In the genomic region with DNA sequence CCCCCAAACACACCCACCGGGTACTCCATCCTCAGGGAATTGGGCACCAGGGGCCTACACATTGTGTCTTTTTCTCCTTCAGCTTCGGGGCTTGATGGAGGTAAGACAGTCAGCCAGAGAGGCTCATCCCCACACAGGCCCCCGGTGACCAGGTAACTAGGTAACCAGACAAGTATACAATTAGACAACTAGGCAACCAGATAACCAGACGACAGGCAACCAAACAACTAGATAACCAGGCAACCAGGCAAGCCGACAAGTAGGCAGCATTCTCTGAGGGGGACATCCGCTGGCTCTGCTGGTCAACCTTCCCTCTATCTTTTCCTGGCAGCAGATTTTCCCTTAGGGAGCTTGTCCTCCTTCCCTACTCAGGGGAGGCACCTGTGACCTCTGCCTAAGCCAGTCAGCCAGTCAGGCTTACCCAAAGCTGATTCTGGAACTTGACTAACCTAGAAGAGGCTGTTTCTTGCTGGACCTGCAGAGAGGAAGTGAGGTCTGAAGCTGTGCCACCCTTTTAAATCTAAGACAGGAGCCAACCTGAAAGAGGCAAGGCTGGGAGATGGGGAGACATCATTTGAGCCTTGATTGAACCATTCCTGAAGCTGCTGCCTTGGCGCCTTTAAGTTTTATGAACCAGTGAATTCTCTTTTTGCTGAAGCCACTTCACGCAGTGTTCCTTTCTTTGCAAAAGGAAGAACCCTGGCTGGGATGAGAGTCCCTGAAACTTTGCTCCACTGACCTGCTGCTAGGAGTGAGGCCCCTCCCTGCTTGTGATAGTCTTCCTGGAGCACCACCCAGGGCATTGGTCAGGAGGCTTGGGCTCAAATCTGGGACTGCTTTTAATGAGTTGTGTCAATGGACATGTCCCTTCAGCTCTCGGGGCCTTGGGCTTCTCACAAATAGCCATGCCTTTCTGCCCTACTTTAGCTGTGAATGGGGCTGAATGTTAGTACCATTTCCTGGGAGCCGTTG, we compare ENCODE assay signal across 2 cellular contexts.
TF ChIP-seq lines count a peak whose summit lies in the region.

No MANE protein-coding gene starts in this region.

TF ChIP-seq in A549, 52 proteins besides CTCF, POLR2A, EP300 and RAD21:
- TF ChIP-seq ATOH8 (CRISPR knock-in tag; IDR thresholded peaks at IDR 0.05; ENCODE audit: low read depth) = no peak
- TF ChIP-seq JUN (IDR thresholded peaks at IDR 0.05) = no peak
- no peak for TF ChIP-seq POLR2AphosphoS2 (conservative IDR thresholded peaks at IDR 0.05; ENCODE audit: low read length)
- TF ChIP-seq MYC (IDR thresholded peaks at IDR 0.05; ENCODE audit: borderline replicate concordance, low read length) = no peak
- TF ChIP-seq JUNB (IDR thresholded peaks at IDR 0.05) = no peak
- no peak for TF ChIP-seq HDAC2 (IDR thresholded peaks at IDR 0.05)
- no peak for TF ChIP-seq ZSCAN20 (CRISPR knock-in tag; IDR thresholded peaks at IDR 0.05)
- TF ChIP-seq, protein P1, sequence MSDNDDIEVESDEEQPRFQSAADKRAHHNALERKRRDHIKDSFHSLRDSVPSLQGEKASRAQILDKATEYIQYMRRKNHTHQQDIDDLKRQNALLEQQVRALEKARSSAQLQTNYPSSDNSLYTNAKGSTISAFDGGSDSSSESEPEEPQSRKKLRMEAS (IDR thresholded peaks at IDR 0.05) = no peak
- no peak for TF ChIP-seq FOSL2 (IDR thresholded peaks at IDR 0.05)
- TF ChIP-seq FOSL2 (CRISPR knock-in tag; IDR thresholded peaks at IDR 0.05) = no peak
- no peak for TF ChIP-seq HES2 (IDR thresholded peaks at IDR 0.05)
- no peak for TF ChIP-seq FOXS1 (CRISPR knock-in tag; IDR thresholded peaks at IDR 0.05)

TF ChIP-seq in H1, 55 proteins besides CTCF, POLR2A, EP300 and RAD21:
- TF ChIP-seq KDM1A (IDR thresholded peaks at IDR 0.05; ENCODE audit: borderline replicate concordance, low read length) = no peak
- no peak for TF ChIP-seq CEBPB (IDR thresholded peaks at IDR 0.05; ENCODE audit: low read depth, low read length)
- no peak for TF ChIP-seq SUZ12 (IDR thresholded peaks at IDR 0.05; ENCODE audit: low read length)
- TF ChIP-seq TEAD4 (IDR thresholded peaks at IDR 0.05; ENCODE audit: low read depth, low read length) = no peak
- TF ChIP-seq BACH1 (IDR thresholded peaks at IDR 0.05; ENCODE audit: low read length) = no peak
- no peak for TF ChIP-seq E2F6 (IDR thresholded peaks at IDR 0.05)
- no peak for TF ChIP-seq FOSL1 (IDR thresholded peaks at IDR 0.05; ENCODE audit: insufficient read depth, low read depth, low read length)
- TF ChIP-seq SRF (IDR thresholded peaks at IDR 0.05; ENCODE audit: low read depth, low read length) = no peak
- TF ChIP-seq ATF2 (IDR thresholded peaks at IDR 0.05; ENCODE audit: low read length) = no peak
- TF ChIP-seq, protein P2, sequence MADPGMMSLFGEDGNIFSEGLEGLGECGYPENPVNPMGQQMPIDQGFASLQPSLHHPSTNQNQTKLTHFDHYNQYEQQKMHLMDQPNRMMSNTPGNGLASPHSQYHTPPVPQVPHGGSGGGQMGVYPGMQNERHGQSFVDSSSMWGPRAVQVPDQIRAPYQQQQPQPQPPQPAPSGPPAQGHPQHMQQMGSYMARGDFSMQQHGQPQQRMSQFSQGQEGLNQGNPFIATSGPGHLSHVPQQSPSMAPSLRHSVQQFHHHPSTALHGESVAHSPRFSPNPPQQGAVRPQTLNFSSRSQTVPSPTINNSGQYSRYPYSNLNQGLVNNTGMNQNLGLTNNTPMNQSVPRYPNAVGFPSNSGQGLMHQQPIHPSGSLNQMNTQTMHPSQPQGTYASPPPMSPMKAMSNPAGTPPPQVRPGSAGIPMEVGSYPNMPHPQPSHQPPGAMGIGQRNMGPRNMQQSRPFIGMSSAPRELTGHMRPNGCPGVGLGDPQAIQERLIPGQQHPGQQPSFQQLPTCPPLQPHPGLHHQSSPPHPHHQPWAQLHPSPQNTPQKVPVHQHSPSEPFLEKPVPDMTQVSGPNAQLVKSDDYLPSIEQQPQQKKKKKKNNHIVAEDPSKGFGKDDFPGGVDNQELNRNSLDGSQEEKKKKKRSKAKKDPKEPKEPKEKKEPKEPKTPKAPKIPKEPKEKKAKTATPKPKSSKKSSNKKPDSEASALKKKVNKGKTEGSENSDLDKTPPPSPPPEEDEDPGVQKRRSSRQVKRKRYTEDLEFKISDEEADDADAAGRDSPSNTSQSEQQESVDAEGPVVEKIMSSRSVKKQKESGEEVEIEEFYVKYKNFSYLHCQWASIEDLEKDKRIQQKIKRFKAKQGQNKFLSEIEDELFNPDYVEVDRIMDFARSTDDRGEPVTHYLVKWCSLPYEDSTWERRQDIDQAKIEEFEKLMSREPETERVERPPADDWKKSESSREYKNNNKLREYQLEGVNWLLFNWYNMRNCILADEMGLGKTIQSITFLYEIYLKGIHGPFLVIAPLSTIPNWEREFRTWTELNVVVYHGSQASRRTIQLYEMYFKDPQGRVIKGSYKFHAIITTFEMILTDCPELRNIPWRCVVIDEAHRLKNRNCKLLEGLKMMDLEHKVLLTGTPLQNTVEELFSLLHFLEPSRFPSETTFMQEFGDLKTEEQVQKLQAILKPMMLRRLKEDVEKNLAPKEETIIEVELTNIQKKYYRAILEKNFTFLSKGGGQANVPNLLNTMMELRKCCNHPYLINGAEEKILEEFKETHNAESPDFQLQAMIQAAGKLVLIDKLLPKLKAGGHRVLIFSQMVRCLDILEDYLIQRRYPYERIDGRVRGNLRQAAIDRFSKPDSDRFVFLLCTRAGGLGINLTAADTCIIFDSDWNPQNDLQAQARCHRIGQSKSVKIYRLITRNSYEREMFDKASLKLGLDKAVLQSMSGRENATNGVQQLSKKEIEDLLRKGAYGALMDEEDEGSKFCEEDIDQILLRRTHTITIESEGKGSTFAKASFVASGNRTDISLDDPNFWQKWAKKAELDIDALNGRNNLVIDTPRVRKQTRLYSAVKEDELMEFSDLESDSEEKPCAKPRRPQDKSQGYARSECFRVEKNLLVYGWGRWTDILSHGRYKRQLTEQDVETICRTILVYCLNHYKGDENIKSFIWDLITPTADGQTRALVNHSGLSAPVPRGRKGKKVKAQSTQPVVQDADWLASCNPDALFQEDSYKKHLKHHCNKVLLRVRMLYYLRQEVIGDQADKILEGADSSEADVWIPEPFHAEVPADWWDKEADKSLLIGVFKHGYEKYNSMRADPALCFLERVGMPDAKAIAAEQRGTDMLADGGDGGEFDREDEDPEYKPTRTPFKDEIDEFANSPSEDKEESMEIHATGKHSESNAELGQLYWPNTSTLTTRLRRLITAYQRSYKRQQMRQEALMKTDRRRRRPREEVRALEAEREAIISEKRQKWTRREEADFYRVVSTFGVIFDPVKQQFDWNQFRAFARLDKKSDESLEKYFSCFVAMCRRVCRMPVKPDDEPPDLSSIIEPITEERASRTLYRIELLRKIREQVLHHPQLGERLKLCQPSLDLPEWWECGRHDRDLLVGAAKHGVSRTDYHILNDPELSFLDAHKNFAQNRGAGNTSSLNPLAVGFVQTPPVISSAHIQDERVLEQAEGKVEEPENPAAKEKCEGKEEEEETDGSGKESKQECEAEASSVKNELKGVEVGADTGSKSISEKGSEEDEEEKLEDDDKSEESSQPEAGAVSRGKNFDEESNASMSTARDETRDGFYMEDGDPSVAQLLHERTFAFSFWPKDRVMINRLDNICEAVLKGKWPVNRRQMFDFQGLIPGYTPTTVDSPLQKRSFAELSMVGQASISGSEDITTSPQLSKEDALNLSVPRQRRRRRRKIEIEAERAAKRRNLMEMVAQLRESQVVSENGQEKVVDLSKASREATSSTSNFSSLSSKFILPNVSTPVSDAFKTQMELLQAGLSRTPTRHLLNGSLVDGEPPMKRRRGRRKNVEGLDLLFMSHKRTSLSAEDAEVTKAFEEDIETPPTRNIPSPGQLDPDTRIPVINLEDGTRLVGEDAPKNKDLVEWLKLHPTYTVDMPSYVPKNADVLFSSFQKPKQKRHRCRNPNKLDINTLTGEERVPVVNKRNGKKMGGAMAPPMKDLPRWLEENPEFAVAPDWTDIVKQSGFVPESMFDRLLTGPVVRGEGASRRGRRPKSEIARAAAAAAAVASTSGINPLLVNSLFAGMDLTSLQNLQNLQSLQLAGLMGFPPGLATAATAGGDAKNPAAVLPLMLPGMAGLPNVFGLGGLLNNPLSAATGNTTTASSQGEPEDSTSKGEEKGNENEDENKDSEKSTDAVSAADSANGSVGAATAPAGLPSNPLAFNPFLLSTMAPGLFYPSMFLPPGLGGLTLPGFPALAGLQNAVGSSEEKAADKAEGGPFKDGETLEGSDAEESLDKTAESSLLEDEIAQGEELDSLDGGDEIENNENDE (IDR thresholded peaks at IDR 0.05; ENCODE audit: insufficient replicate concordance, low read length) = no peak
- TF ChIP-seq, protein P3, sequence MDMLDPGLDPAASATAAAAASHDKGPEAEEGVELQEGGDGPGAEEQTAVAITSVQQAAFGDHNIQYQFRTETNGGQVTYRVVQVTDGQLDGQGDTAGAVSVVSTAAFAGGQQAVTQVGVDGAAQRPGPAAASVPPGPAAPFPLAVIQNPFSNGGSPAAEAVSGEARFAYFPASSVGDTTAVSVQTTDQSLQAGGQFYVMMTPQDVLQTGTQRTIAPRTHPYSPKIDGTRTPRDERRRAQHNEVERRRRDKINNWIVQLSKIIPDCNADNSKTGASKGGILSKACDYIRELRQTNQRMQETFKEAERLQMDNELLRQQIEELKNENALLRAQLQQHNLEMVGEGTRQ (IDR thresholded peaks at IDR 0.05; ENCODE audit: low read length) = no peak
- TF ChIP-seq SIN3A (conservative IDR thresholded peaks at IDR 0.05 in 1 of 2, IDR thresholded peaks at IDR 0.05 in 1 of 2; ENCODE audit: low read depth in 1 of 2, low read length in 2 of 2) = no peak
